In genomic region chr4:142840516-142841123, GRCh38 we compare ENCODE assay signal across 8 cellular contexts. TPM values are rescaled to one million over a fixed set of nuclear protein-coding genes. Genes with fewer than 3 reads are reported as not detected.
DNase-seq lines count a peak whose midpoint lies in the region; ATAC-seq, FAIRE-seq and TF ChIP-seq lines count a peak whose summit lies in the region.

No MANE protein-coding gene starts in this region.

- no TSS peak for BruUV-seq in Calu3 (replicated peaks; lab: Mats Ljungman, UMichigan)

- DNase-seq in Calu3 (no peak), Kasumi-1 (lab: John Stamatoyannopoulos, UW) (peak; percentile 61), adrenal gland (no peak), kidney tubule cell (ENCODE audit: low spot score) (peak; percentile 45), H54 (ENCODE audit: insufficient read length, low spot score) (no peak), UCSD-AML1 (lab: John Stamatoyannopoulos, UW; ENCODE audit: unreplicated experiment) (no peak)
- DNase-seq in activated naive CD4-positive, alpha-beta T cell treated with anti-CD3 and anti-CD28 coated beads, Interleukin-2, amount 50 U/mL, for 16 hours, result no peak

- no peaks in the 10 kb centered on the region for H3K9me3 ChIP-seq in adrenal gland (replicated peaks in 1 of 3)

- no peak overlapping the region for H3K27ac ChIP-seq in adrenal gland

- no peaks in the 10 kb centered on the region for H3K27me3 ChIP-seq in adrenal gland

- H3K27ac Mint-ChIP-seq in Calu3 (ENCODE audit: unreplicated experiment), result no peak overlapping the region

- whole genome bisulfite sequencing in adrenal gland, 4 donors, result 73 to 91% (median 83%) methylated on average over 1 of the region's 1 CpG

- CTCF ChIA-PET in Calu3 (lab: Charles Lee), result interaction anchor here (0.9 kb wide), 1 partner anchor 366 kb away, joined by 3 read pairs; no protein-coding TSS in a partner anchor

- no peak overlapping the region for H3K4me3 ChIP-seq in adrenal gland

- no peak overlapping the region for H3K4me3 Mint-ChIP-seq in Calu3 (ENCODE audit: low read depth, unreplicated experiment)

- peaks cover 16% of the 10 kb centered on the region for H3K36me3 Mint-ChIP-seq in Calu3 (ENCODE audit: insufficient read depth, unreplicated experiment)

- peaks cover 17% of the 10 kb centered on the region for H3K4me1 Mint-ChIP-seq in Calu3 (ENCODE audit: low read depth, unreplicated experiment)

- H3K4me1 ChIP-seq in adrenal gland (replicated peaks in 1 of 2), result peaks cover 5 to 10% of the 10 kb centered on the region in 2 donors

- TF ChIP-seq CTCF in Calu3 (IDR thresholded peaks at IDR 0.05; ENCODE audit: unreplicated experiment) (peak; percentile 33), adrenal gland (IDR thresholded peaks at IDR 0.05) (peak; percentile 38 to 70 (median 46))

- FAIRE-seq in H54 (lab: Jason Lieb, UNC), result no peak

- intact Hi-C loops in Calu3 (cut with micrococcal nuclease; ENCODE audit: unreplicated experiment), result loop anchor here (2.0 to 10.0 kb wide), 4 partner anchors 116 to 488 kb away; no protein-coding TSS in a partner anchor
- intact Hi-C loops in adrenal gland (cut with DNase I), result loop anchor here in 1 of 2 donors (5.0 to 10.0 kb wide), 3 partner anchors 358 to 716 kb away; no protein-coding TSS in a partner anchor

- H3K27me3 Mint-ChIP-seq in Calu3 (ENCODE audit: unreplicated experiment), result no peaks in the 10 kb centered on the region

- H3K9me3 Mint-ChIP-seq in Calu3 (ENCODE audit: low read depth, unreplicated experiment), result no peaks in the 10 kb centered on the region

- TF ChIP-seq POLR2A in adrenal gland (IDR thresholded peaks at IDR 0.05) (no peak), H54 (IDR thresholded peaks at IDR 0.05; ENCODE audit: low read depth, low read length) (no peak)

- H3K36me3 ChIP-seq in adrenal gland (replicated peaks in 1 of 2), result no peaks in the 10 kb centered on the region

- ATAC-seq in GM18511 (IDR thresholded peaks at IDR 0.05; ENCODE audit: unreplicated experiment), result no peak

RNA-seq across cellular contexts. Expression of gene INPP4B, which starts 5.5 kb away (rescaled TPM):
- total RNA-seq in Calu3 (2022) (86.9 and 114 TPM in 2 replicates), adrenal gland (10 to 100 TPM in 6 of 8 donors, 1 to 10 TPM in 2; 6.6 to 21.6 (median 12.2) TPM)
- 1 to 10 TPM; 2.2 to 3.0 (median 2.4) TPM for polyA plus RNA-seq in adrenal gland

Comparison
In these comparisons a context has a peak if more than half of its experiments do, and no peak if none do; other contexts are left out.
1. DNase-seq: peak in Kasumi-1 (2 of 2) and kidney tubule cell (single experiment); none in Calu3 (single experiment), adrenal gland (0 of 7), H54 (single experiment), UCSD-AML1 (single experiment) and activated naive CD4-positive, alpha-beta T cell treated with anti-CD3 and anti-CD28 coated beads, Interleukin-2, amount 50 U/mL, for 16 hours (single experiment).